ENCODE assay signal across 23 cellular contexts in genomic region chr11:84137960-84138359, GRCh38.
"Had no signal": no experiment of that assay in that cellular context is flagged by ENCODE, and none has a peak within 500 bp of the region (broad histone marks: within the 10 kb centered on the region; RNA-seq: fewer than 3 reads in every experiment).

No MANE protein-coding gene starts in this region.

- H3K4me1 ChIP-seq: foreskin keratinocyte, heart left ventricle, left lung, neural progenitor cell, right lobe of liver, suprapubic skin, thyroid gland, vagina had no signal

- H3K9ac ChIP-seq: neural progenitor cell, parathyroid adenoma had no signal

- H3K27ac ChIP-seq: esophagus muscularis mucosa, foreskin keratinocyte, gastroesophageal sphincter, heart left ventricle, hepatocyte, left lung, neural progenitor cell, parathyroid adenoma, right lobe of liver, suprapubic skin, thyroid gland, vagina had no signal

- H3K4me3 ChIP-seq: esophagus muscularis mucosa, gastroesophageal sphincter, heart left ventricle, hepatocyte, left lung, neural progenitor cell, right lobe of liver, suprapubic skin, thyroid gland, vagina had no signal

- H3K9me3 ChIP-seq: esophagus muscularis mucosa, gastroesophageal sphincter, heart left ventricle, left lung, right lobe of liver, suprapubic skin, thyroid gland, vagina had no signal

- ATAC-seq: foreskin keratinocyte; gastroesophageal sphincter; heart left ventricle; left cardiac atrium; left lung; naive thymus-derived CD4-positive, alpha-beta T cell; right lobe of liver; stimulated activated naive B cell treated with anti-CD40 and anti-IgM and Interleukin-4, amounts not matched to agents 10 μg/mL and 1 μg/mL and 100 μg/mL, for 72 hours had no signal

- DNase-seq: effector CD8-positive, alpha-beta T cell; foreskin keratinocyte; heart left ventricle; kidney; left cardiac atrium; left lung; mesenchymal stem cell; midbrain; naive thymus-derived CD4-positive, alpha-beta T cell; right lobe of liver; small intestine; stimulated activated CD4-positive, alpha-beta T cell treated with anti-CD3 and anti-CD28 coated beads, Interleukin-15, amount 100 ng/mL, for 24 hours; stimulated activated CD4-positive, alpha-beta T cell treated with anti-CD3 and anti-CD28 coated beads, Interleukin-2, amount 100 ng/mL, for 48 hours; stimulated activated naive B cell treated with anti-CD40 and anti-IgM and Interleukin-4, amounts not matched to agents 10 μg/mL and 1 μg/mL and 100 μg/mL, for 72 hours; thyroid gland; trophoblast cell had no signal

- H3K36me3 ChIP-seq: esophagus muscularis mucosa, gastroesophageal sphincter, heart left ventricle, left lung, neural progenitor cell, right lobe of liver, suprapubic skin, thyroid gland, vagina had no signal

- H3K27me3 ChIP-seq: esophagus muscularis mucosa, foreskin keratinocyte, gastroesophageal sphincter, heart left ventricle, hepatocyte, left lung, neural progenitor cell, right lobe of liver, suprapubic skin, thyroid gland, vagina had no signal
